In genomic region chr10:79203833-79204232, GRCh38 we compare ENCODE assay signal across 15 cellular contexts.
DNase-seq lines count a peak whose midpoint lies in the region; ATAC-seq lines count a peak whose summit lies in the region.
"Had no signal": no experiment of that assay in that cellular context is flagged by ENCODE, and none has a peak within 500 bp of the region (broad histone marks: within the 10 kb centered on the region; RNA-seq: fewer than 3 reads in every experiment).

No MANE protein-coding gene starts in this region.

- no peak overlapping the region for H3K4me3 Mint-ChIP-seq in activated CD4-positive, alpha-beta memory T cell treated with anti-CD3 and anti-CD28 coated beads, Interleukin-2, amount 10 ng/mL, durations not matched to agents 7 days and 5 days
- H3K4me3 Mint-ChIP-seq: dendritic cell treated with granulocyte-macrophage colony-stimulating factor and Interleukin-4, amounts not matched to agents 40 ng/mL and 50 ng/mL, for 4 days had no signal

- H3K9me2 ChIP-seq in Karpas-422 (replicated peaks; ENCODE audit: insufficient read depth, low read length) = no peaks in the 10 kb centered on the region

- H3K27ac Mint-ChIP-seq in activated CD4-positive, alpha-beta memory T cell treated with anti-CD3 and anti-CD28 coated beads, Interleukin-2, amount 10 ng/mL, durations not matched to agents 7 days and 5 days = no peak overlapping the region
- H3K27ac Mint-ChIP-seq: dendritic cell treated with granulocyte-macrophage colony-stimulating factor and Interleukin-4, amounts not matched to agents 40 ng/mL and 50 ng/mL, for 4 days had no signal

- no peaks in the 10 kb centered on the region for H3K9me3 Mint-ChIP-seq in activated CD4-positive, alpha-beta memory T cell treated with anti-CD3 and anti-CD28 coated beads, Interleukin-2, amount 10 ng/mL, durations not matched to agents 7 days and 5 days
- H3K9me3 Mint-ChIP-seq: dendritic cell treated with granulocyte-macrophage colony-stimulating factor and Interleukin-4, amounts not matched to agents 40 ng/mL and 50 ng/mL, for 4 days had no signal

- intact Hi-C loops in head of caudate nucleus (cut with DNase I) = no loop called here
- intact Hi-C loops in posterior cingulate gyrus (cut with DNase I) = no loop called here

- no peaks in the 10 kb centered on the region for H3K27me3 ChIP-seq in Karpas-422 (ENCODE audit: low read length)
- H3K27me3 ChIP-seq: esophagus squamous epithelium had no signal

- CTCF ChIA-PET in activated CD4-positive, alpha-beta memory T cell treated with anti-CD3 and anti-CD28 coated beads, Interleukin-2, amount 10 ng/mL, durations not matched to agents 7 days and 5 days (lab: Charles Lee) = interaction anchor here (1.4 to 1.5 kb wide), 2 partner anchors 9 to 13 kb away, joined by 3 to 8 read pairs; no protein-coding TSS in a partner anchor

- H3K36me3 Mint-ChIP-seq in activated CD4-positive, alpha-beta memory T cell treated with anti-CD3 and anti-CD28 coated beads, Interleukin-2, amount 10 ng/mL, durations not matched to agents 7 days and 5 days (ENCODE audit: low read depth) = no peaks in the 10 kb centered on the region

- H3K4me1 ChIP-seq in Karpas-422 (ENCODE audit: low read length) = peaks cover 37% of the 10 kb centered on the region

- H3K79me2 ChIP-seq in Karpas-422 (ENCODE audit: low read length) = no peaks in the 10 kb centered on the region

- no peak overlapping the region; the same call in 1 of the 2 replicates for H3K4me3 ChIP-seq in Karpas-422 (ENCODE audit: low read length)
- H3K4me3 ChIP-seq: esophagus squamous epithelium, PC-9 had no signal

- H3K9me3 ChIP-seq in Karpas-422 (ENCODE audit: low read length) = no peaks in the 10 kb centered on the region
- H3K9me3 ChIP-seq: esophagus squamous epithelium had no signal

- H2AFZ ChIP-seq in Karpas-422 (ENCODE audit: low read length) = no peak overlapping the region
- H2AFZ ChIP-seq: PC-9 had no signal

- no peaks in the 10 kb centered on the region for H3K4me1 Mint-ChIP-seq in activated CD4-positive, alpha-beta memory T cell treated with anti-CD3 and anti-CD28 coated beads, Interleukin-2, amount 10 ng/mL, durations not matched to agents 7 days and 5 days

- peak overlapping the region; percentile 13 for H3K4me2 ChIP-seq in Karpas-422 (ENCODE audit: low read depth, low read length, poor library complexity, severe bottlenecking)
- H3K4me2 ChIP-seq: PC-9 had no signal

- H3K9ac ChIP-seq in Karpas-422 (ENCODE audit: low read length) = peak overlapping the region; percentile 41

- ATAC-seq in left lobe of liver = no peak
- ATAC-seq: left colon had no signal

- H3K36me3 ChIP-seq in Karpas-422 (ENCODE audit: insufficient read depth, low read length) = no peaks in the 10 kb centered on the region

- POLR2A ChIA-PET in activated CD4-positive, alpha-beta memory T cell treated with anti-CD3 and anti-CD28 coated beads, Interleukin-2, amount 10 ng/mL, durations not matched to agents 7 days and 5 days (lab: Charles Lee) = no interaction called here

- no peaks in the 10 kb centered on the region for H3K27me3 Mint-ChIP-seq in activated CD4-positive, alpha-beta memory T cell treated with anti-CD3 and anti-CD28 coated beads, Interleukin-2, amount 10 ng/mL, durations not matched to agents 7 days and 5 days
- H3K27me3 Mint-ChIP-seq: dendritic cell treated with granulocyte-macrophage colony-stimulating factor and Interleukin-4, amounts not matched to agents 40 ng/mL and 50 ng/mL, for 4 days had no signal

- H4K20me1 ChIP-seq in Karpas-422 (ENCODE audit: insufficient read depth, low read depth, low read length) = peaks cover 6% of the 10 kb centered on the region

- DNase-seq in Karpas-422 = peak; percentile 86
- peak; percentile 97 for DNase-seq in SK-N-DZ (ENCODE audit: low spot score)
- peak in 33 of 42 donors; percentile 25 to 81 (median 59) for DNase-seq in head of caudate nucleus
- peak in 6 of 10 donors; percentile 32 to 93 (median 52) for DNase-seq in posterior cingulate gyrus
- DNase-seq in left lobe of liver (ENCODE audit: low spot score) = no peak
- DNase-seq in NCI-H524 (lab: John Stamatoyannopoulos, UW) = no peak
- DNase-seq in activated CD4-positive, alpha-beta memory T cell treated with anti-CD3 and anti-CD28 coated beads, Interleukin-2, amount 10 ng/mL, durations not matched to agents 7 days and 5 days = no peak
- DNase-seq: activated effector memory CD4-positive, alpha-beta T cell treated with anti-CD3 and anti-CD28 coated beads, Interleukin-2, amount 50 U/mL, for 16 hours; aorta; esophagus squamous epithelium; left colon; NCI-H526 treated with DMSO at 0.1 percent for 48 hours; PC-9; SW 1271 had no signal

- peak overlapping the region; percentile 63 for H3K27ac ChIP-seq in Karpas-422 (ENCODE audit: low read length)
- H3K27ac ChIP-seq: esophagus squamous epithelium, PC-9 had no signal

Comparison
In these comparisons a context has a peak if more than half of its experiments do, and no peak if none do; other contexts are left out.
1. DNase-seq: peak in Karpas-422 (single experiment), SK-N-DZ (single experiment), head of caudate nucleus (33 of 42) and posterior cingulate gyrus (6 of 10); none in left lobe of liver (single experiment), NCI-H524 (0 of 2) and activated CD4-positive, alpha-beta memory T cell treated with anti-CD3 and anti-CD28 coated beads, Interleukin-2, amount 10 ng/mL, durations not matched to agents 7 days and 5 days (single experiment).